ENCODE assay signal across 1 cellular context in the genomic region with DNA sequence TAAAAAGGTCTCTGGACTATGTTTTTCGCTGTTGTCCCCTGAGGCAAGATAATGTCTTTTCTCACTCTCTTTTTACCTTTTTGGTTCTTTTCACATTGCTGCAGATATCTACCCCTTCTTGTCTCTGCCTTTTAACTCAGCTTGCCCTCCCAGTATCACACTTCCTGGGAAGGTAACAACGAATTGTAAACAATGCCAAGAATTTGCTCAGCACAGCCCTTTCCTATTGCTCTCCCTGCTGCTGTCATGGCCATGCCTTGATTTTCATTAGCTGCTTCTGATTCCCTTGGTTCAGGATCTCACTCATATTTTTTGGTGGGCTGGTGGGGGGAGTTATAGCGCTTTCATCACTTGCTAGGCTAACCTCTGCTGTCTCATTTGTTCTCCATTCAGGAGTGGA.
TF ChIP-seq lines count a peak whose summit lies in the region.

No MANE protein-coding gene starts in this region.

TF ChIP-seq in K562, 482 proteins besides CTCF, POLR2A, EP300 and RAD21:
- TF ChIP-seq, protein P1, sequence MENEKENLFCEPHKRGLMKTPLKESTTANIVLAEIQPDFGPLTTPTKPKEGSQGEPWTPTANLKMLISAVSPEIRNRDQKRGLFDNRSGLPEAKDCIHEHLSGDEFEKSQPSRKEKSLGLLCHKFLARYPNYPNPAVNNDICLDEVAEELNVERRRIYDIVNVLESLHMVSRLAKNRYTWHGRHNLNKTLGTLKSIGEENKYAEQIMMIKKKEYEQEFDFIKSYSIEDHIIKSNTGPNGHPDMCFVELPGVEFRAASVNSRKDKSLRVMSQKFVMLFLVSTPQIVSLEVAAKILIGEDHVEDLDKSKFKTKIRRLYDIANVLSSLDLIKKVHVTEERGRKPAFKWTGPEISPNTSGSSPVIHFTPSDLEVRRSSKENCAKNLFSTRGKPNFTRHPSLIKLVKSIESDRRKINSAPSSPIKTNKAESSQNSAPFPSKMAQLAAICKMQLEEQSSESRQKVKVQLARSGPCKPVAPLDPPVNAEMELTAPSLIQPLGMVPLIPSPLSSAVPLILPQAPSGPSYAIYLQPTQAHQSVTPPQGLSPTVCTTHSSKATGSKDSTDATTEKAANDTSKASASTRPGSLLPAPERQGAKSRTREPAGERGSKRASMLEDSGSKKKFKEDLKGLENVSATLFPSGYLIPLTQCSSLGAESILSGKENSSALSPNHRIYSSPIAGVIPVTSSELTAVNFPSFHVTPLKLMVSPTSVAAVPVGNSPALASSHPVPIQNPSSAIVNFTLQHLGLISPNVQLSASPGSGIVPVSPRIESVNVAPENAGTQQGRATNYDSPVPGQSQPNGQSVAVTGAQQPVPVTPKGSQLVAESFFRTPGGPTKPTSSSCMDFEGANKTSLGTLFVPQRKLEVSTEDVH (IDR thresholded peaks at IDR 0.05; ENCODE audit: low read depth, partially characterized antibody): no peak
